Comparison of ENCODE assay signal across 1 cellular context in genomic region chr21:44950351-44950750, GRCh38.
TF ChIP-seq lines count a peak whose summit lies in the region.

No MANE protein-coding gene starts in this region.

TF ChIP-seq in IMR-90, 13 proteins besides CTCF, POLR2A, EP300 and RAD21:
- TF ChIP-seq RFX5 (IDR thresholded peaks at IDR 0.05; ENCODE audit: low read depth, low read length) (no peak), RCOR1 (IDR thresholded peaks at IDR 0.05; ENCODE audit: insufficient replicate concordance, low read length) (no peak), BHLHE40 (IDR thresholded peaks at IDR 0.05; ENCODE audit: low read depth, low read length) (no peak), MAZ (IDR thresholded peaks at IDR 0.05; ENCODE audit: borderline replicate concordance, low read depth, low read length) (no peak), MXI1 (IDR thresholded peaks at IDR 0.05; ENCODE audit: borderline replicate concordance, low read depth, low read length) (no peak), SMC3 (IDR thresholded peaks at IDR 0.05; ENCODE audit: low read depth, low read length) (no peak), FOS (IDR thresholded peaks at IDR 0.05; ENCODE audit: low read depth, low read length) (no peak), CHD1 (IDR thresholded peaks at IDR 0.05; ENCODE audit: low read depth, low read length) (no peak), MAFK (IDR thresholded peaks at IDR 0.05; ENCODE audit: low read depth, low read length) (no peak), CEBPB (IDR thresholded peaks at IDR 0.05; ENCODE audit: low read depth, low read length) (no peak), NFE2L2 (IDR thresholded peaks at IDR 0.05; ENCODE audit: low read depth, low read length) (no peak), USF2 (IDR thresholded peaks at IDR 0.05; ENCODE audit: low read depth, low read length) (no peak), ELK1 (IDR thresholded peaks at IDR 0.05; ENCODE audit: borderline replicate concordance, low read depth, low read length) (no peak)
